Comparison of ENCODE assay signal across 22 cellular contexts in the genomic region with DNA sequence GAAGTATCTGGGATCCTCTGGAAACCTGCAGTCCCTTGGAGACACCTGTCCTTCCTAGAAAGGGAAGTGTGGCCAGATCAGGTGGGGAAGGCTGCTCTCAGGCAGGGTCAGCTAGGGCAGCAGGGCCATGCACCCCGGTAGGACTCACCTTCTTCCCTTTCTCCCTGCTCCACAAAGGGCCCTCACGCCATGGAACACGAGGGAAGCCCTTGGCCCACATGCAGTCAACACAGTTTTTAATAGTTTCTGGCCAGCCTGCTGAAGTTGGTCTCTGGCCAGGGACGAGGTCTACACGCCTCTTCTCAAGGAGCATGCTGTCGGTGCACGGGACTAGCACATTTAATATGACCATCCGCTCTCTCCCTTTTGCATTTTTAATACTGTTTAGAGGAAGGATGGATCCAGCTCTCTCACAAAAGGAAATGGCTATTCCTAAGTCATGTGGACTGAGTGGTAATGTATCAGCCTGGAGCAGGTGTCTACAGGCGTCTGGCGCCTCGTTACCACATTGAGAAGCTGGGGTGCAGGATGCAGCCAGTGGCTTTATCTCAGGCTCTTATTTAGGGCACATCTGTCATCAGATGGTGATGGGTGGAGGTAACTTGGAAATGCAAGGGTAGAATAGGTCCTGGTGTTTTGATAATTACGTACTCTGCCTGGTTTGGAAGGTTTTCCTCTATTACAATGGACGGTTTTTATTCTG.
DNase-seq lines count a peak whose midpoint lies in the region; ATAC-seq and TF ChIP-seq lines count a peak whose summit lies in the region.
"Had no signal": no experiment of that assay in that cellular context is flagged by ENCODE, and none has a peak within 500 bp of the region (broad histone marks: within the 10 kb centered on the region; RNA-seq: fewer than 3 reads in every experiment).

No MANE protein-coding gene starts in this region.

- no peaks in the 10 kb centered on the region for H3K9me3 ChIP-seq in suprapubic skin
- H3K9me3 ChIP-seq: heart left ventricle had no signal

- H3K27ac ChIP-seq in coronary artery (no peak overlapping the region), suprapubic skin (no peak overlapping the region)
- H3K27ac ChIP-seq: C4-2B, heart left ventricle had no signal

- H3K4me1 Mint-ChIP-seq in activated CD4-positive, alpha-beta memory T cell treated with anti-CD3 and anti-CD28 coated beads for 36 hours (ENCODE audit: low read depth) = peaks cover 54% of the 10 kb centered on the region
- H3K4me1 Mint-ChIP-seq in activated CD4-positive, alpha-beta memory T cell treated with anti-CD3 and anti-CD28 coated beads, Interleukin-2, amount 10 ng/mL, durations not matched to agents 7 days and 5 days = peaks cover 49% of the 10 kb centered on the region

- no peak for TF ChIP-seq POLR2A in suprapubic skin (IDR thresholded peaks at IDR 0.05)

- peaks cover 21% of the 10 kb centered on the region for H3K36me3 Mint-ChIP-seq in activated CD4-positive, alpha-beta memory T cell treated with anti-CD3 and anti-CD28 coated beads for 36 hours
- peaks cover 41% of the 10 kb centered on the region for H3K36me3 Mint-ChIP-seq in activated CD4-positive, alpha-beta memory T cell treated with anti-CD3 and anti-CD28 coated beads, Interleukin-2, amount 10 ng/mL, durations not matched to agents 7 days and 5 days (ENCODE audit: low read depth)
- H3K36me3 Mint-ChIP-seq: type B pancreatic cell had no signal

- CTCF ChIA-PET in activated CD4-positive, alpha-beta memory T cell treated with anti-CD3 and anti-CD28 coated beads for 36 hours (lab: Charles Lee) = interaction anchor here (1.1 to 1.3 kb wide), 2 partner anchors 8 to 48 kb away, joined by 3 to 6 read pairs; no protein-coding TSS in a partner anchor
- CTCF ChIA-PET in activated CD4-positive, alpha-beta memory T cell treated with anti-CD3 and anti-CD28 coated beads, Interleukin-2, amount 10 ng/mL, durations not matched to agents 7 days and 5 days (lab: Charles Lee) = interaction anchor here (1.3 to 2.6 kb wide), 2 partner anchors 8 to 114 kb away, joined by 6 to 11 read pairs; no protein-coding TSS in a partner anchor

- peaks cover 36% of the 10 kb centered on the region for H3K4me1 ChIP-seq in suprapubic skin

- H3K36me3 ChIP-seq in suprapubic skin = no peaks in the 10 kb centered on the region
- H3K36me3 ChIP-seq: heart left ventricle had no signal

- POLR2A ChIA-PET in activated CD4-positive, alpha-beta memory T cell treated with anti-CD3 and anti-CD28 coated beads for 36 hours (lab: Charles Lee) = no interaction called here
- POLR2A ChIA-PET in activated CD4-positive, alpha-beta memory T cell treated with anti-CD3 and anti-CD28 coated beads, Interleukin-2, amount 10 ng/mL, durations not matched to agents 7 days and 5 days (lab: Charles Lee) = interaction anchor here (1.0 to 4.4 kb wide), 5 partner anchors 7 to 155 kb away, joined by 3 to 48 read pairs (median 9); no protein-coding TSS in a partner anchor

- H3K27me3 ChIP-seq in suprapubic skin = peaks cover 10% of the 10 kb centered on the region

- no peak overlapping the region for H3K27ac Mint-ChIP-seq in activated CD4-positive, alpha-beta memory T cell treated with anti-CD3 and anti-CD28 coated beads for 36 hours
- H3K27ac Mint-ChIP-seq in activated CD4-positive, alpha-beta memory T cell treated with anti-CD3 and anti-CD28 coated beads, Interleukin-2, amount 10 ng/mL, durations not matched to agents 7 days and 5 days = no peak overlapping the region
- H3K27ac Mint-ChIP-seq: activated B cell treated with CpG ODN at 0.5 μM for 24 hours, naive B cell, progenitor cell of endocrine pancreas, type B pancreatic cell had no signal

- peaks cover 5% of the 10 kb centered on the region for H3K27me3 Mint-ChIP-seq in activated CD4-positive, alpha-beta memory T cell treated with anti-CD3 and anti-CD28 coated beads for 36 hours
- peaks cover 7% of the 10 kb centered on the region for H3K27me3 Mint-ChIP-seq in activated CD4-positive, alpha-beta memory T cell treated with anti-CD3 and anti-CD28 coated beads, Interleukin-2, amount 10 ng/mL, durations not matched to agents 7 days and 5 days

- DNase-seq in activated CD4-positive, alpha-beta memory T cell treated with anti-CD3 and anti-CD28 coated beads for 36 hours = no peak
- DNase-seq in activated CD4-positive, alpha-beta memory T cell treated with anti-CD3 and anti-CD28 coated beads, Interleukin-2, amount 10 ng/mL, durations not matched to agents 7 days and 5 days = no peak
- DNase-seq in NCI-H524 (lab: John Stamatoyannopoulos, UW) (peak; percentile 77 to 96), coronary artery (ENCODE audit: low spot score) (peak; percentile 62), suprapubic skin (ENCODE audit: low spot score in 2 of 2) (peak; percentile 67), GM13976 (ENCODE audit: low spot score) (no peak), SIG-M5 treated with dmso at 0.1 percent for 504 hours (lab: John Stamatoyannopoulos, UW; ENCODE audit: unreplicated experiment) (no peak)
- DNase-seq: activated B cell treated with CpG ODN at 0.5 μM for 24 hours; activated T-cell treated with anti-CD3 and anti-CD28 coated beads for 4 hours; DMS79; effector CD8-positive, alpha-beta T cell; heart left ventricle; naive B cell; NCI-H1436 treated with DMSO at 0.1 percent for 48 hours; NCI-H446; small intestine had no signal

- in situ Hi-C loops in GM13976 (cut with MboI; ENCODE audit: low sequenced_read_pairs, unreplicated experiment) = loop anchor here (10.0 kb wide), 2 partner anchors 116 to 276 kb away; no protein-coding TSS in a partner anchor

- no peak for TF ChIP-seq EP300 in suprapubic skin (IDR thresholded peaks at IDR 0.05)

- intact Hi-C loops in activated CD4-positive, alpha-beta memory T cell treated with anti-CD3 and anti-CD28 coated beads for 36 hours (cut with micrococcal nuclease) = loop anchor here (10.0 kb wide), 3 partner anchors 384 to 576 kb away; a partner anchor contains a TSS

- ATAC-seq in GM18520 (IDR thresholded peaks at IDR 0.05; ENCODE audit: unreplicated experiment) = no peak
- ATAC-seq: heart left ventricle, Right ventricle myocardium inferior had no signal

- H3K4me3 ChIP-seq in coronary artery (no peak overlapping the region), suprapubic skin (no peak overlapping the region)
- H3K4me3 ChIP-seq: heart left ventricle, lung had no signal

- 56% methylated on average over 13 of the region's 13 CpGs for WGBS in suprapubic skin

- peaks cover 5% of the 10 kb centered on the region for H3K9me3 Mint-ChIP-seq in activated CD4-positive, alpha-beta memory T cell treated with anti-CD3 and anti-CD28 coated beads for 36 hours
- no peaks in the 10 kb centered on the region for H3K9me3 Mint-ChIP-seq in activated CD4-positive, alpha-beta memory T cell treated with anti-CD3 and anti-CD28 coated beads, Interleukin-2, amount 10 ng/mL, durations not matched to agents 7 days and 5 days
- H3K9me3 Mint-ChIP-seq: activated B cell treated with CpG ODN at 0.5 μM for 24 hours, type B pancreatic cell had no signal

- TF ChIP-seq CTCF in coronary artery (IDR thresholded peaks at IDR 0.05) (no peak), suprapubic skin (IDR thresholded peaks at IDR 0.05) (no peak), GM13976 (IDR thresholded peaks at IDR 0.05; ENCODE audit: borderline replicate concordance, control extremely low read depth, extremely low read depth, insufficient read depth, missing control alignments) (no peak)

- peak overlapping the region; percentile 7 for H3K4me3 Mint-ChIP-seq in activated CD4-positive, alpha-beta memory T cell treated with anti-CD3 and anti-CD28 coated beads for 36 hours
- no peak overlapping the region for H3K4me3 Mint-ChIP-seq in activated CD4-positive, alpha-beta memory T cell treated with anti-CD3 and anti-CD28 coated beads, Interleukin-2, amount 10 ng/mL, durations not matched to agents 7 days and 5 days
- H3K4me3 Mint-ChIP-seq: activated B cell treated with CpG ODN at 0.5 μM for 24 hours, type B pancreatic cell had no signal

Comparison
In these comparisons a context has a peak if more than half of its experiments do, and no peak if none do; other contexts are left out.
1. DNase-seq: peak in NCI-H524 (2 of 2), coronary artery (single experiment) and suprapubic skin (2 of 2); none in activated CD4-positive, alpha-beta memory T cell treated with anti-CD3 and anti-CD28 coated beads for 36 hours (single experiment), activated CD4-positive, alpha-beta memory T cell treated with anti-CD3 and anti-CD28 coated beads, Interleukin-2, amount 10 ng/mL, durations not matched to agents 7 days and 5 days (single experiment), GM13976 (single experiment) and SIG-M5 treated with dmso at 0.1 percent for 504 hours (single experiment).